Comparison of ENCODE assay signal across 20 cellular contexts in the genomic region with DNA sequence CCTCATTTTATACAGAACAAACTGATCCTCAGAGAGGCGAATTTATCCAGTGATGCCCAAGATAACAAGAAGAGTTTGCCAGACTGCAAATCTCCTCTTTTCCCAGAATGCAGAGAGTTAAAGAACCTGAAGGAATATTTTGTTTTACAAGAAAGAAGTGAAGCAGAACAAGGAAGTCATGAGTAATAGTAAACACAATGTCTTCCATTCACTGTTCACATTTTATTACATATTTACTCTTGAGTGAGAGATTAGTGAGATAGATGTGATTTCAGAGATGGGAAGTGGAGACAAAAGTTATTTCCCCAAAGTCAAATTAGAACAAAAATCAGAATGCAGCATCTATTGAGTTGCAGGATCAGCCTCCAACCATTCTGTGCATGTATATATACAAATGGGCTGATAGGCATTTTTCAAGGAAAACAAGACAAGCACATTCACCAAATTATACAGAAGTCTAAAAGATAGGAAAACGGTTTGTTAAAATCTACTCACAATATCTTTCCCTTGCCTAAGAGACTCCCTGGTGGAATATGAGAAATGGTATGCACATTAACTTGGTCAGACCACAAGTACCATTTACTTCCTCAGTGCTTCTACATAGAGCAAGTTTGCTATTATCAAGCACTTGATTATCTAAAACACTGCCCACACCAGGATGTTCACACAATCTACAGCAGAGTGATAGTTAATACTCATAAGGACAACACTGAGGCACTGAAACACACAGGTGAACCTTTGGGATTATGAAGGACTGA. TPM values are rescaled to one million over a fixed set of nuclear protein-coding genes. Genes with fewer than 3 reads are reported as not detected.
"Had no signal": no experiment of that assay in that cellular context is flagged by ENCODE, and none has a peak within 500 bp of the region (broad histone marks: within the 10 kb centered on the region; RNA-seq: fewer than 3 reads in every experiment).

No MANE protein-coding gene starts in this region.

- ATAC-seq: activated CD8-positive, alpha-beta memory T cell treated with anti-CD3 and anti-CD28 coated beads, Interleukin-2, amount 10 ng/mL, durations not matched to agents 7 days and 5 days; gastrocnemius medialis; left ventricle myocardium superior; naive thymus-derived CD4-positive, alpha-beta T cell had no signal

- H3K9ac ChIP-seq: neural progenitor cell had no signal

- H2AFZ ChIP-seq: neural progenitor cell had no signal

- FAIRE-seq: urothelium cell line had no signal

- H3K36me3 Mint-ChIP-seq: activated CD4-positive, alpha-beta memory T cell treated with anti-CD3 and anti-CD28 coated beads for 36 hours; activated CD8-positive, alpha-beta memory T cell treated with anti-CD3 and anti-CD28 coated beads, Interleukin-2, amount 10 ng/mL, durations not matched to agents 7 days and 5 days; activated naive CD8-positive, alpha-beta T cell treated with anti-CD3 and anti-CD28 coated beads, Interleukin-2, amount 10 ng/mL, durations not matched to agents 7 days and 5 days; naive thymus-derived CD4-positive, alpha-beta T cell; neural progenitor cell had no signal

- DNase-seq: activated B cell treated with CpG ODN at 0.5 μM for 24 hours; activated CD4-positive, alpha-beta memory T cell treated with anti-CD3 and anti-CD28 coated beads for 36 hours; activated CD4-positive, alpha-beta T cell treated with anti-CD3 and anti-CD28 coated beads for 4 hours; activated CD8-positive, alpha-beta memory T cell treated with anti-CD3 and anti-CD28 coated beads, Interleukin-2, amount 10 ng/mL, durations not matched to agents 7 days and 5 days; activated naive CD8-positive, alpha-beta T cell treated with anti-CD3 and anti-CD28 coated beads, Interleukin-2, amount 10 ng/mL, durations not matched to agents 7 days and 5 days; anterior cingulate cortex; cerebellar nuclear complex; effector CD4-positive, alpha-beta T cell; gastrocnemius medialis; head of caudate nucleus; left ventricle myocardium superior; naive thymus-derived CD4-positive, alpha-beta T cell had no signal

- H3K4me3 Mint-ChIP-seq: activated B cell treated with CpG ODN at 0.5 μM for 24 hours; activated CD4-positive, alpha-beta memory T cell treated with anti-CD3 and anti-CD28 coated beads for 36 hours; activated CD8-positive, alpha-beta memory T cell treated with anti-CD3 and anti-CD28 coated beads, Interleukin-2, amount 10 ng/mL, durations not matched to agents 7 days and 5 days; activated naive CD8-positive, alpha-beta T cell treated with anti-CD3 and anti-CD28 coated beads, Interleukin-2, amount 10 ng/mL, durations not matched to agents 7 days and 5 days; naive thymus-derived CD4-positive, alpha-beta T cell; neural progenitor cell; stimulated activated naive CD8-positive, alpha-beta T cell treated with anti-CD3 and anti-CD28 coated beads, Interleukin-15, Interleukin-2, amounts not matched to agents 100 ng/mL and 50 ng/mL, for 24 hours; T-helper 2 cell treated with Interferon-gamma antibody and Interleukin-4, amounts not matched to agents 5 μg/mL and 100 μg/mL, for 36 hours had no signal

- H3K9me3 Mint-ChIP-seq: activated B cell treated with CpG ODN at 0.5 μM for 24 hours; activated naive CD8-positive, alpha-beta T cell treated with anti-CD3 and anti-CD28 coated beads, Interleukin-2, amount 10 ng/mL, durations not matched to agents 7 days and 5 days; neural progenitor cell; stimulated activated naive CD8-positive, alpha-beta T cell treated with anti-CD3 and anti-CD28 coated beads, Interleukin-15, Interleukin-2, amounts not matched to agents 100 ng/mL and 50 ng/mL, for 24 hours; T-helper 2 cell treated with Interferon-gamma antibody and Interleukin-4, amounts not matched to agents 5 μg/mL and 100 μg/mL, for 36 hours had no signal

- H3K4me3 ChIP-seq: gastrocnemius medialis, neural progenitor cell, right atrium auricular region, skin epidermis, tibial nerve had no signal

- H3K4me1 ChIP-seq: gastrocnemius medialis, neural progenitor cell, right atrium auricular region, tibial nerve had no signal

- H3K27ac Mint-ChIP-seq: activated B cell treated with CpG ODN at 0.5 μM for 24 hours; activated CD4-positive, alpha-beta memory T cell treated with anti-CD3 and anti-CD28 coated beads for 36 hours; activated CD8-positive, alpha-beta memory T cell treated with anti-CD3 and anti-CD28 coated beads, Interleukin-2, amount 10 ng/mL, durations not matched to agents 7 days and 5 days; activated naive CD8-positive, alpha-beta T cell treated with anti-CD3 and anti-CD28 coated beads, Interleukin-2, amount 10 ng/mL, durations not matched to agents 7 days and 5 days; naive thymus-derived CD4-positive, alpha-beta T cell; neural progenitor cell; progenitor cell of endocrine pancreas; stimulated activated naive CD8-positive, alpha-beta T cell treated with anti-CD3 and anti-CD28 coated beads, Interleukin-15, Interleukin-2, amounts not matched to agents 100 ng/mL and 50 ng/mL, for 24 hours; T-helper 2 cell treated with Interferon-gamma antibody and Interleukin-4, amounts not matched to agents 5 μg/mL and 100 μg/mL, for 36 hours had no signal

- H3K27me3 ChIP-seq: gastrocnemius medialis, neural progenitor cell, right atrium auricular region, tibial nerve had no signal

- H3K36me3 ChIP-seq: gastrocnemius medialis, neural progenitor cell, right atrium auricular region, tibial nerve had no signal

- H3K27me3 Mint-ChIP-seq: activated CD4-positive, alpha-beta memory T cell treated with anti-CD3 and anti-CD28 coated beads for 36 hours; activated CD8-positive, alpha-beta memory T cell treated with anti-CD3 and anti-CD28 coated beads, Interleukin-2, amount 10 ng/mL, durations not matched to agents 7 days and 5 days; activated naive CD8-positive, alpha-beta T cell treated with anti-CD3 and anti-CD28 coated beads, Interleukin-2, amount 10 ng/mL, durations not matched to agents 7 days and 5 days; progenitor cell of endocrine pancreas had no signal

- H3K4me2 ChIP-seq: neural progenitor cell had no signal

- H3K4me1 Mint-ChIP-seq: activated B cell treated with CpG ODN at 0.5 μM for 24 hours; activated CD8-positive, alpha-beta memory T cell treated with anti-CD3 and anti-CD28 coated beads, Interleukin-2, amount 10 ng/mL, durations not matched to agents 7 days and 5 days; activated naive CD8-positive, alpha-beta T cell treated with anti-CD3 and anti-CD28 coated beads, Interleukin-2, amount 10 ng/mL, durations not matched to agents 7 days and 5 days; naive thymus-derived CD4-positive, alpha-beta T cell; neural progenitor cell had no signal

- H3K27ac ChIP-seq: gastrocnemius medialis, neural progenitor cell, right atrium auricular region, skin epidermis, tibial nerve had no signal

- H3K9me3 ChIP-seq: gastrocnemius medialis, tibial nerve had no signal

RNA-seq across cellular contexts. Expression of gene GUCY1A2, which starts 12.0 kb away (rescaled TPM):
- total RNA-seq: activated B cell treated with CpG ODN at 0.5 μM for 24 hours; activated CD4-positive, alpha-beta memory T cell treated with anti-CD3 and anti-CD28 coated beads for 36 hours; activated CD8-positive, alpha-beta memory T cell treated with anti-CD3 and anti-CD28 coated beads, Interleukin-2, amount 10 ng/mL, durations not matched to agents 7 days and 5 days; activated naive CD8-positive, alpha-beta T cell treated with anti-CD3 and anti-CD28 coated beads, Interleukin-2, amount 10 ng/mL, durations not matched to agents 7 days and 5 days had no signal
- polyA plus RNA-seq: naive thymus-derived CD4-positive, alpha-beta T cell had no signal
